Comparison of ENCODE assay signal across 8 cellular contexts in the genomic region with DNA sequence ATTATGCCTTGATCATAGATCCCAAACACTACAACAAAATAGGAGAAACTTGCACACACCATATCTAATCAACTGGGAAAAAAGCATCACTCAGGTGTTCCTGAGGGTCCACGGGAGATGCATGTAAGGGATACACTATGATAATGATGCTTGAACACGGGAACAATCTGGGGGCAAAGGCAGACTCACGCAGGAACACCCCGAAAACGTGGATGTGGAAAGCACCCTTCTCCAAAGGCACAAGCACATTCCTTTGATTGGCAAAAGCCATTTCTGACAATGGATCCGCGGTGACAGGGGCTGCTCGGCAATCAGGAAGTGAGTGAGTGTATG. TPM values are rescaled to one million over a fixed set of nuclear protein-coding genes. Genes with fewer than 3 reads are reported as not detected.
DNase-seq lines count a peak whose midpoint lies in the region; ATAC-seq and TF ChIP-seq lines count a peak whose summit lies in the region.

No MANE protein-coding gene starts in this region.

- POLR2A ChIA-PET in BJ (lab: Charles Lee) = no interaction called here

- CTCF ChIA-PET in BJ (lab: Yijun Ruan, JAX) = interaction anchor here (1.0 to 2.5 kb wide), 2 partner anchors 8 to 45 kb away, joined by 5 to 8 read pairs; no protein-coding TSS in a partner anchor

- intact Hi-C loops in lower leg skin (cut with DNase I; ENCODE audit: low total_unique reads) = no loop called here

- no peaks in the 10 kb centered on the region for H3K9me3 ChIP-seq in thoracic aorta

- peaks cover 5 to 27% of the 10 kb centered on the region in 2 donors for H3K4me1 ChIP-seq in thoracic aorta (ENCODE audit: control insufficient read depth in 1 of 2, low read depth in 2 of 2)

- peak; percentile 10 for ATAC-seq in HG03439 (IDR thresholded peaks at IDR 0.05; ENCODE audit: unreplicated experiment)
- ATAC-seq in thoracic aorta (ENCODE audit: insufficient number of reproducible peaks, low FRiP score, low read depth) = no peak

- H3K36me3 ChIP-seq in BJ (ENCODE audit: control insufficient read depth, insufficient read depth, low read length) (no peaks in the 10 kb centered on the region), thoracic aorta (no peaks in the 10 kb centered on the region)

- H3K4me3 ChIP-seq in BJ (ENCODE audit: low read depth, low read length) (peak overlapping the region; percentile 98), lower leg skin (ENCODE audit: low read depth, poor library complexity, severe bottlenecking) (peak overlapping the region; percentile 90), thoracic aorta (peak overlapping the region; percentile 96)

- H3K27me3 ChIP-seq in BJ (ENCODE audit: control insufficient read depth, insufficient read depth, low read length) (no peaks in the 10 kb centered on the region), thoracic aorta (replicated peaks; ENCODE audit: insufficient read depth) (no peaks in the 10 kb centered on the region)

- H3K27ac ChIP-seq in angular gyrus (ENCODE audit: low read depth, low read length) (peak overlapping the region; percentile 90), thoracic aorta (peak overlapping the region in 1 of 2 donors; percentile 88)

- no peak for TF ChIP-seq CTCF in BJ (IDR thresholded peaks at IDR 0.05; ENCODE audit: insufficient read depth, low read depth, low read length)
- TF ChIP-seq CTCF in lower leg skin (IDR thresholded peaks at IDR 0.05) = no peak
- no peak for TF ChIP-seq CTCF in thoracic aorta (IDR thresholded peaks at IDR 0.05)

- DNase-seq in BJ (ENCODE audit: low read depth) = no peak
- peak in 1 of 2 donors; percentile 82 for DNase-seq in lower leg skin (ENCODE audit: low spot score in 2 of 2)
- no peak for DNase-seq in thoracic aorta (ENCODE audit: low spot score)
- no peak for DNase-seq in NCI-H1092 (lab: John Stamatoyannopoulos, UW)
- no peak for DNase-seq in NCI-H1048 (lab: John Stamatoyannopoulos, UW)
- no peak for DNase-seq in effector CD4-positive, alpha-beta T cell

- no peak for TF ChIP-seq POLR2A in lower leg skin (IDR thresholded peaks at IDR 0.05)

- 0 to 2% methylated on average over 8 of the region's 8 CpGs for WGBS in lower leg skin, 2 donors

RNA-seq across cellular contexts. Expression of a gene that starts 1.3 kb away (rescaled TPM):
- polyA plus RNA-seq in BJ (2011; rRNA removed) = 5.3 and 7.2 TPM in 2 replicates
- polyA minus RNA-seq in BJ (2011; rRNA and poly(A)+ RNA removed) = 22.0 and 23.1 TPM in 2 replicates
- total RNA-seq in lower leg skin (100 to 1,000 TPM in 2 of 4 donors, 10 to 100 TPM in 2; 58.8 to 124 (median 103) TPM), thoracic aorta (10 to 100 TPM; 36.1 to 40.0 TPM)

RNA-seq across cellular contexts. Expression of a gene that starts 53.9 kb away (rescaled TPM):
- 261 and 369 TPM in 2 replicates for polyA plus RNA-seq in BJ (2011; rRNA removed)
- polyA minus RNA-seq in BJ (2011; rRNA and poly(A)+ RNA removed) = 113 and 202 TPM in 2 replicates
- total RNA-seq in lower leg skin (10 to 100 TPM; 47.0 to 79.0 (median 71.3) TPM), thoracic aorta (10 to 100 TPM; 34.4 to 55.6 TPM)
